Comparison of ENCODE assay signal across 15 cellular contexts in the genomic region with DNA sequence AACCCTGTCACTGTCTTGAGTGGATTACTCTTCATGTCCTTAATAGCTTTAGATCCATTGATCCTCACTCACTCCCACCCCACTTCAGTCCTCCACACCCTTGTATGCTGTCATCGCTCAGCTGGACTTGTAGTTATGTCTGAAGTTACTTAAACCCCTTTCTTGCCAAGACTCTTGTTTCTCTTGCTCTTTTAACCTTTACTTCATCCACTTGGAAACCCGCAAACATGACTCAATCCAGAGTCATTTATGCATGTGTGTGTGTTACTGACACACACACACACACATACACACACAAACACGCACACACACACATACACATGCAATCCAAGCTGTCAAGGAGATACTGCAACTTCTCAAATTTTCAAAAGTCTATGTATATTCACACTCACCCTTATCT.
DNase-seq lines count a peak whose midpoint lies in the region; ATAC-seq and TF ChIP-seq lines count a peak whose summit lies in the region.
"Had no signal": no experiment of that assay in that cellular context is flagged by ENCODE, and none has a peak within 500 bp of the region (broad histone marks: within the 10 kb centered on the region; RNA-seq: fewer than 3 reads in every experiment).

No MANE protein-coding gene starts in this region.

- POLR2A ChIA-PET in Caco-2 (lab: Charles Lee) = no interaction called here

- CTCF ChIA-PET in Caco-2 (lab: Charles Lee) = no interaction called here

- no TSS peak for BruUV-seq in Caco-2 (replicated peaks; lab: Mats Ljungman, UMichigan)

- no peak overlapping the region for H2AFZ ChIP-seq in osteoblast (ENCODE audit: low read length)

- H3K27me3 ChIP-seq in Caco-2 (replicated peaks; ENCODE audit: control insufficient read depth, insufficient read depth, low read length) (no peaks in the 10 kb centered on the region), osteoblast (ENCODE audit: insufficient read depth, low read length) (no peaks in the 10 kb centered on the region)

- H3K27ac ChIP-seq in osteoblast (ENCODE audit: low read depth, low read length) = peak overlapping the region; percentile 21

- intact Hi-C loops in Caco-2 (cut with micrococcal nuclease; ENCODE audit: unreplicated experiment) = no loop called here

- no peak overlapping the region for H3K4me2 ChIP-seq in osteoblast (ENCODE audit: insufficient read depth, low read length)

- H4K20me1 ChIP-seq in osteoblast (ENCODE audit: insufficient read depth, low read length) = no peaks in the 10 kb centered on the region

- H3K36me3 Mint-ChIP-seq in Caco-2 (ENCODE audit: insufficient read depth, unreplicated experiment) (no peaks in the 10 kb centered on the region), osteocyte (ENCODE audit: unreplicated experiment) (peaks cover 41% of the 10 kb centered on the region)
- H3K36me3 Mint-ChIP-seq: activated naive CD4-positive, alpha-beta T cell treated with anti-CD3 and anti-CD28 coated beads, Interleukin-2, amount 50 U/mL, for 72 hours had no signal

- H3K4me1 Mint-ChIP-seq in Caco-2 (ENCODE audit: low read depth, unreplicated experiment) = peaks cover 23% of the 10 kb centered on the region
- peaks cover 1% of the 10 kb centered on the region for H3K4me1 Mint-ChIP-seq in osteocyte (ENCODE audit: unreplicated experiment)

- H3K27me3 Mint-ChIP-seq in Caco-2 (ENCODE audit: insufficient read depth, unreplicated experiment) (no peaks in the 10 kb centered on the region), osteocyte (ENCODE audit: unreplicated experiment) (no peaks in the 10 kb centered on the region)
- H3K27me3 Mint-ChIP-seq: CD4-positive, alpha-beta memory T cell; stimulated activated naive CD8-positive, alpha-beta T cell treated with anti-CD3 and anti-CD28 coated beads, Interleukin-15, amount 100 ng/mL, for 72 hours had no signal

- no peak for ATAC-seq in HG02981 (IDR thresholded peaks at IDR 0.05; ENCODE audit: unreplicated experiment)
- no peak for ATAC-seq in GM18502 (IDR thresholded peaks at IDR 0.05; ENCODE audit: poor library complexity, unreplicated experiment)
- ATAC-seq: activated naive CD4-positive, alpha-beta T cell treated with anti-CD3 and anti-CD28 coated beads, Interleukin-2, amount 50 U/mL, for 72 hours; stimulated activated naive CD8-positive, alpha-beta T cell treated with anti-CD3 and anti-CD28 coated beads, Interleukin-15, amount 100 ng/mL, for 72 hours had no signal

- H3K9me3 Mint-ChIP-seq in Caco-2 (ENCODE audit: unreplicated experiment) = no peaks in the 10 kb centered on the region
- H3K9me3 Mint-ChIP-seq in osteocyte (ENCODE audit: unreplicated experiment) = no peaks in the 10 kb centered on the region
- H3K9me3 Mint-ChIP-seq: activated naive CD4-positive, alpha-beta T cell treated with anti-CD3 and anti-CD28 coated beads, Interleukin-2, amount 50 U/mL, for 72 hours; CD4-positive, alpha-beta memory T cell; stimulated activated naive CD8-positive, alpha-beta T cell treated with anti-CD3 and anti-CD28 coated beads, Interleukin-15, amount 100 ng/mL, for 72 hours had no signal

- peak overlapping the region; percentile 58 for H3K27ac Mint-ChIP-seq in Caco-2 (ENCODE audit: unreplicated experiment)
- H3K27ac Mint-ChIP-seq in osteocyte (ENCODE audit: unreplicated experiment) = no peak overlapping the region
- H3K27ac Mint-ChIP-seq: stimulated activated naive CD8-positive, alpha-beta T cell treated with anti-CD3 and anti-CD28 coated beads, Interleukin-15, amount 100 ng/mL, for 72 hours had no signal

- peaks cover 19% of the 10 kb centered on the region for H3K4me1 ChIP-seq in Caco-2
- peaks cover 13% of the 10 kb centered on the region for H3K4me1 ChIP-seq in osteoblast (ENCODE audit: insufficient read depth, low read length)

- peaks cover 5% of the 10 kb centered on the region for H3K79me2 ChIP-seq in osteoblast (ENCODE audit: insufficient read depth, low read length)

- H3K9me3 ChIP-seq in Caco-2 (no peaks in the 10 kb centered on the region), osteoblast (ENCODE audit: low read depth, low read length) (no peaks in the 10 kb centered on the region)

- H3K36me3 ChIP-seq in Caco-2 (ENCODE audit: control insufficient read depth, insufficient read depth, low read length) = no peaks in the 10 kb centered on the region; the same call in 1 of the 2 replicates
- peaks cover 43% of the 10 kb centered on the region for H3K36me3 ChIP-seq in osteoblast (ENCODE audit: insufficient read depth, low read length)

- no peak for DNase-seq in Caco-2
- peak; percentile 88 for DNase-seq in M059J (ENCODE audit: low read depth)
- DNase-seq in fibroblast of gingiva (ENCODE audit: low read depth) = peak; percentile 87
- DNase-seq in osteoblast (ENCODE audit: insufficient read length, low spot score, missing footprints) = peak; percentile 71
- DNase-seq in osteocyte (ENCODE audit: extremely low spot score, unreplicated experiment) = no peak
- no peak for DNase-seq in activated CD4-positive, alpha-beta T cell treated with anti-CD3 and anti-CD28 coated beads for 1 hour
- DNase-seq: CD4-positive, alpha-beta memory T cell; NCI-H446; retina; RPMI8226; stimulated activated naive CD8-positive, alpha-beta T cell treated with anti-CD3 and anti-CD28 coated beads, Interleukin-15, amount 100 ng/mL, for 72 hours; T-helper 9 cell had no signal

- TF ChIP-seq CTCF in Caco-2 (IDR thresholded peaks at IDR 0.05; ENCODE audit: insufficient read depth in 1 of 2, low read depth in 1 of 2, low read length in 1 of 2, severe bottlenecking in 1 of 2, unreplicated experiment in 1 of 2) (no peak), osteoblast (IDR thresholded peaks at IDR 0.05; ENCODE audit: extremely low read depth, low read depth, low read length) (no peak), osteocyte (IDR thresholded peaks at IDR 0.05) (no peak)

- H3K4me3 Mint-ChIP-seq in Caco-2 (ENCODE audit: unreplicated experiment) = no peak overlapping the region
- no peak overlapping the region for H3K4me3 Mint-ChIP-seq in osteocyte (ENCODE audit: unreplicated experiment)
- H3K4me3 Mint-ChIP-seq: CD4-positive, alpha-beta memory T cell; stimulated activated naive CD8-positive, alpha-beta T cell treated with anti-CD3 and anti-CD28 coated beads, Interleukin-15, amount 100 ng/mL, for 72 hours had no signal

- H3K4me3 ChIP-seq in Caco-2 (ENCODE audit: low read depth, low read length) = no peak overlapping the region
- no peak overlapping the region for H3K4me3 ChIP-seq in osteoblast (ENCODE audit: insufficient read depth, low read length)

Comparison
In these comparisons a context has a peak if more than half of its experiments do, and no peak if none do; other contexts are left out.
1. DNase-seq: peak in M059J (single experiment), fibroblast of gingiva (single experiment) and osteoblast (single experiment); none in Caco-2 (0 of 2), osteocyte (single experiment) and activated CD4-positive, alpha-beta T cell treated with anti-CD3 and anti-CD28 coated beads for 1 hour (single experiment).